12 cellular contexts compared by ENCODE assay signal in genomic region chr12:53215497-53215896, GRCh38. TPM values are rescaled to one million over a fixed set of nuclear protein-coding genes. Genes with fewer than 3 reads are reported as not detected.
A peak's percentile ranks its signal among the peaks of the same experiment; 100 is the strongest.
DNase-seq lines count a peak whose midpoint lies in the region; ATAC-seq and TF ChIP-seq lines count a peak whose summit lies in the region.
"Had no signal": no experiment of that assay in that cellular context is flagged by ENCODE, and none has a peak within 500 bp of the region (broad histone marks: within the 10 kb centered on the region; RNA-seq: fewer than 3 reads in every experiment).

No MANE protein-coding gene starts in this region.

- no peak for ATAC-seq in activated T-helper 17 cell treated with anti-CD3 and anti-CD28 coated beads, Interleukin-2, amount 50 U/mL, for 72 hours (replicated peaks)
- ATAC-seq in natural killer cell, result no peak
- ATAC-seq in GM19397 (IDR thresholded peaks at IDR 0.05; ENCODE audit: unreplicated experiment), result no peak
- ATAC-seq in HG03571 (IDR thresholded peaks at IDR 0.05; ENCODE audit: unreplicated experiment), result no peak

- intact Hi-C loops in natural killer cell (cut with micrococcal nuclease), result no loop called here

- no peaks in the 10 kb centered on the region for H3K27me3 ChIP-seq in CD8-positive, alpha-beta memory T cell (ENCODE audit: insufficient read depth, low read length, poor library complexity, severe bottlenecking)
- H3K27me3 ChIP-seq: adrenal gland, ovary, testis had no signal

- no peak overlapping the region for H3K27ac ChIP-seq in CD8-positive, alpha-beta memory T cell (ENCODE audit: low read depth, low read length)
- H3K27ac ChIP-seq: ovary, testis had no signal

- no peak for TF ChIP-seq CTCF in natural killer cell (IDR thresholded peaks at IDR 0.05)

- peak overlapping the region in 3 of 7 donors; percentile 47 to 95 (median 49) for H3K4me3 Mint-ChIP-seq in CD8-positive, alpha-beta memory T cell
- H3K4me3 Mint-ChIP-seq in activated T-helper 17 cell treated with anti-CD3 and anti-CD28 coated beads, Interleukin-2, amount 50 U/mL, for 72 hours, result no peak overlapping the region
- H3K4me3 Mint-ChIP-seq in natural killer cell, result no peak overlapping the region

- H3K4me3 ChIP-seq in CD8-positive, alpha-beta memory T cell (ENCODE audit: low read length), result no peak overlapping the region
- H3K4me3 ChIP-seq: adrenal gland, ovary, testis had no signal

- no peaks in the 10 kb centered on the region for H3K9me3 Mint-ChIP-seq in CD8-positive, alpha-beta memory T cell
- H3K9me3 Mint-ChIP-seq in activated T-helper 17 cell treated with anti-CD3 and anti-CD28 coated beads, Interleukin-2, amount 50 U/mL, for 72 hours, result no peaks in the 10 kb centered on the region
- H3K9me3 Mint-ChIP-seq in natural killer cell, result no peaks in the 10 kb centered on the region

- H3K4me1 ChIP-seq in CD8-positive, alpha-beta memory T cell (ENCODE audit: insufficient read depth, low read length), result peaks cover 49% of the 10 kb centered on the region

- CTCF ChIA-PET in CD8-positive, alpha-beta memory T cell (lab: Charles Lee), result interaction anchor here (0.8 to 13.9 kb wide), 13 partner anchors 8 to 137 kb away, joined by 3 to 192 read pairs (median 18); partner anchors contain the start of genes AAAS, CSAD, ESPL1 and ITGB7

- DNase-seq in CD8-positive, alpha-beta memory T cell, result no peak
- DNase-seq in natural killer cell (no peak), NCI-H2029 (lab: John Stamatoyannopoulos, UW) (no peak)
- DNase-seq: activated CD4-positive, CD25-positive, alpha-beta regulatory T cell treated with anti-CD3 and anti-CD28 coated beads, Interleukin-2, amount 50 U/mL, for 72 hours; adrenal gland; COR-L47; ovary; stimulated activated CD4-positive, alpha-beta T cell treated with anti-CD3 and anti-CD28 coated beads, Interleukin-4, amount 100 ng/mL, for 24 hours; testis had no signal

- POLR2A ChIA-PET in CD8-positive, alpha-beta memory T cell (lab: Charles Lee), result interaction anchor here (1.6 kb wide), 1 partner anchor 80 kb away, joined by 4 read pairs; no protein-coding TSS in a partner anchor

- peak overlapping the region; percentile 35 to 98 (median 94) for H3K27ac Mint-ChIP-seq in CD8-positive, alpha-beta memory T cell
- peak overlapping the region; percentile 91 for H3K27ac Mint-ChIP-seq in activated T-helper 17 cell treated with anti-CD3 and anti-CD28 coated beads, Interleukin-2, amount 50 U/mL, for 72 hours
- peak overlapping the region; percentile 94 to 99 for H3K27ac Mint-ChIP-seq in natural killer cell

- H3K9me3 ChIP-seq in CD8-positive, alpha-beta memory T cell (ENCODE audit: low read length), result no peaks in the 10 kb centered on the region
- H3K9me3 ChIP-seq: adrenal gland, ovary, testis had no signal

- H3K36me3 Mint-ChIP-seq in CD8-positive, alpha-beta memory T cell, result peaks cover 1 to 68% (median 11%) of the 10 kb centered on the region in 3 donors
- H3K36me3 Mint-ChIP-seq in activated T-helper 17 cell treated with anti-CD3 and anti-CD28 coated beads, Interleukin-2, amount 50 U/mL, for 72 hours (ENCODE audit: low read depth), result peaks cover 79% of the 10 kb centered on the region
- no peaks in the 10 kb centered on the region for H3K36me3 Mint-ChIP-seq in natural killer cell

- peaks cover 37% of the 10 kb centered on the region for H3K36me3 ChIP-seq in CD8-positive, alpha-beta memory T cell (ENCODE audit: insufficient read depth, low read length)
- H3K36me3 ChIP-seq: ovary had no signal

- H3K4me1 Mint-ChIP-seq in CD8-positive, alpha-beta memory T cell, result peaks cover 58 to 75% (median 63%) of the 10 kb centered on the region in 3 donors
- peaks cover 49% of the 10 kb centered on the region for H3K4me1 Mint-ChIP-seq in activated T-helper 17 cell treated with anti-CD3 and anti-CD28 coated beads, Interleukin-2, amount 50 U/mL, for 72 hours
- peaks cover 61 to 79% of the 10 kb centered on the region in 2 donors for H3K4me1 Mint-ChIP-seq in natural killer cell

- no peaks in the 10 kb centered on the region for H3K27me3 Mint-ChIP-seq in CD8-positive, alpha-beta memory T cell
- H3K27me3 Mint-ChIP-seq in activated T-helper 17 cell treated with anti-CD3 and anti-CD28 coated beads, Interleukin-2, amount 50 U/mL, for 72 hours, result no peaks in the 10 kb centered on the region
- H3K27me3 Mint-ChIP-seq in natural killer cell (ENCODE audit: low read depth in 2 of 2), result no peaks in the 10 kb centered on the region

RNA-seq across cellular contexts. Expression of gene ITGB7, which starts 8.4 kb away (rescaled TPM):
- total RNA-seq in CD8-positive, alpha-beta memory T cell, result 100 to 1,000 TPM; 339 TPM
- polyA plus RNA-seq in CD8-positive, alpha-beta memory T cell, result 292 TPM
- 100 to 1,000 TPM; 183 to 187 TPM for total RNA-seq in activated T-helper 17 cell treated with anti-CD3 and anti-CD28 coated beads, Interleukin-2, amount 50 U/mL, for 72 hours
- 100 to 1,000 TPM; 329 to 441 (median 439) TPM for total RNA-seq in natural killer cell

RNA-seq across cellular contexts. Expression of gene RARG, which starts 16.5 kb away (rescaled TPM):
- 10 to 100 TPM; 67.0 to 68.4 TPM for total RNA-seq in CD8-positive, alpha-beta memory T cell
- polyA plus RNA-seq in CD8-positive, alpha-beta memory T cell, result 15.4 TPM
- total RNA-seq in activated T-helper 17 cell treated with anti-CD3 and anti-CD28 coated beads, Interleukin-2, amount 50 U/mL, for 72 hours, result 10 to 100 TPM; 28.5 to 58.3 TPM
- 10 to 100 TPM; 24.0 to 30.6 (median 27.5) TPM for total RNA-seq in natural killer cell

RNA-seq across cellular contexts. Expression of gene CSAD, which starts 34.8 kb away (rescaled TPM):
- 10 to 100 TPM; 15.8 to 18.7 TPM for total RNA-seq in CD8-positive, alpha-beta memory T cell
- 0.70 TPM for polyA plus RNA-seq in CD8-positive, alpha-beta memory T cell
- total RNA-seq in activated T-helper 17 cell treated with anti-CD3 and anti-CD28 coated beads, Interleukin-2, amount 50 U/mL, for 72 hours, result 10 to 100 TPM; 29.8 to 43.5 TPM
- total RNA-seq in natural killer cell, result 10 to 100 TPM; 50.8 to 54.4 (median 53.0) TPM

RNA-seq across cellular contexts. Expression of gene ZNF740, which starts 35.0 kb away (rescaled TPM):
- 10 to 100 TPM; 50.4 to 52.0 TPM for total RNA-seq in CD8-positive, alpha-beta memory T cell
- 3.3 TPM for polyA plus RNA-seq in CD8-positive, alpha-beta memory T cell
- 10 to 100 TPM; 41.8 to 42.3 TPM for total RNA-seq in activated T-helper 17 cell treated with anti-CD3 and anti-CD28 coated beads, Interleukin-2, amount 50 U/mL, for 72 hours
- 10 to 100 TPM; 37.1 to 65.9 (median 45.3) TPM for total RNA-seq in natural killer cell

RNA-seq across cellular contexts. Expression of gene ESPL1, which starts 52.6 kb away (rescaled TPM):
- total RNA-seq in CD8-positive, alpha-beta memory T cell, result 10 to 100 TPM; 58.4 to 63.4 TPM
- not detected for polyA plus RNA-seq in CD8-positive, alpha-beta memory T cell
- 10 to 100 TPM; 80.1 to 92.1 TPM for total RNA-seq in activated T-helper 17 cell treated with anti-CD3 and anti-CD28 coated beads, Interleukin-2, amount 50 U/mL, for 72 hours
- total RNA-seq in natural killer cell, result 1 to 10 TPM; 1.9 to 5.8 (median 3.1) TPM
